1 cellular context compared by ENCODE assay signal in genomic region chr15:74955796-74956647, GRCh38.
TF ChIP-seq lines count a peak whose summit lies in the region.

No MANE protein-coding gene starts in this region.

TF ChIP-seq in K562, 482 proteins besides CTCF, POLR2A, EP300 and RAD21 (continued from another document and continues in another):
- 0 out of 2 replicates have a peak, but pooled peaks have one; percentile 14 for TF ChIP-seq ZEB2 (IDR thresholded peaks at IDR 0.05)
- TF ChIP-seq HNRNPLL (IDR thresholded peaks at IDR 0.05; ENCODE audit: low read depth, low read length, poor library complexity, severe bottlenecking), result peak; percentile 94
- no peak for TF ChIP-seq NCOA4 (IDR thresholded peaks at IDR 0.05; ENCODE audit: partially characterized antibody)
- no peak for TF ChIP-seq UBTF (IDR thresholded peaks at IDR 0.05; ENCODE audit: borderline replicate concordance in 1 of 2, low read depth in 2 of 2, low read length in 2 of 2)
- TF ChIP-seq THRB (CRISPR knock-in tag; conservative IDR thresholded peaks at IDR 0.05), result no peak
- TF ChIP-seq PHF20 (IDR thresholded peaks at IDR 0.05; ENCODE audit: partially characterized antibody), result peak; percentile 68
- TF ChIP-seq SNAPC5 (CRISPR knock-in tag; IDR thresholded peaks at IDR 0.05), result no peak
- peak; percentile 100 for TF ChIP-seq FOXP1 (CRISPR knock-in tag; IDR thresholded peaks at IDR 0.05)
- 0 out of 2 replicates have a peak, but pooled peaks have one; percentile 35 for TF ChIP-seq ZBTB2 (IDR thresholded peaks at IDR 0.05)
- no peak for TF ChIP-seq DDX20 (tag; IDR thresholded peaks at IDR 0.05; ENCODE audit: low read depth)
- no peak for TF ChIP-seq WHSC1 (IDR thresholded peaks at IDR 0.05; ENCODE audit: low read length)
- TF ChIP-seq GABPB2 (CRISPR knock-in tag; conservative IDR thresholded peaks at IDR 0.05), result no peak
- no peak for TF ChIP-seq TFAM (CRISPR knock-in tag; conservative IDR thresholded peaks at IDR 0.05)
- no peak for TF ChIP-seq TCFL5 (CRISPR knock-in tag; conservative IDR thresholded peaks at IDR 0.05)
- TF ChIP-seq BCLAF1 (IDR thresholded peaks at IDR 0.05; ENCODE audit: borderline replicate concordance in 1 of 2, control insufficient read depth in 1 of 2, low read depth in 2 of 2, low read length in 1 of 2), result 0 out of 4 replicates have a peak, but pooled peaks of 1 of the 2 experiments have one; percentile 23
- TF ChIP-seq NFIC (IDR thresholded peaks at IDR 0.05), result peak; percentile 26; the same call in 1 of the 2 replicates
- peak; percentile 49; the same call in 1 of the 2 replicates for TF ChIP-seq TARDBP (IDR thresholded peaks at IDR 0.05)
- TF ChIP-seq VEZF1 (CRISPR knock-in tag; IDR thresholded peaks at IDR 0.05), result no peak; the same call in 1 of the 2 replicates
- TF ChIP-seq EP400 (IDR thresholded peaks at IDR 0.05), result peak; percentile 91
- peak; percentile 55 for TF ChIP-seq ETS1 (conservative IDR thresholded peaks at IDR 0.05; ENCODE audit: control insufficient read depth, low read depth, low read length)
- TF ChIP-seq USF2 (CRISPR knock-in tag; IDR thresholded peaks at IDR 0.05), result peak; percentile 96
- TF ChIP-seq GTF2E2 (tag; IDR thresholded peaks at IDR 0.05), result 0 out of 2 replicates have a peak, but pooled peaks have one; percentile 34
- no peak for TF ChIP-seq HNRNPH1 (optimal IDR thresholded peaks at IDR 0.05; ENCODE audit: low read depth, low read length)
- TF ChIP-seq ATF1 (CRISPR knock-in tag; IDR thresholded peaks at IDR 0.05), result peak; percentile 53; the same call in 1 of the 2 replicates
- peak; percentile 78 for TF ChIP-seq ATF1 (tag; IDR thresholded peaks at IDR 0.05)
- TF ChIP-seq ZNF12 (CRISPR knock-in tag; IDR thresholded peaks at IDR 0.05), result peak; percentile 94
- peak; percentile 92; the same call in 1 of the 2 replicates for TF ChIP-seq CREB3L1 (IDR thresholded peaks at IDR 0.05; ENCODE audit: borderline replicate concordance, low read depth)
- TF ChIP-seq PCBP1 (IDR thresholded peaks at IDR 0.05; ENCODE audit: low read depth, low read length, poor library complexity, severe bottlenecking), result peak; percentile 36
- TF ChIP-seq HMGXB4 (CRISPR knock-in tag; IDR thresholded peaks at IDR 0.05), result peak; percentile 98
- TF ChIP-seq ZBTB7A (IDR thresholded peaks at IDR 0.05; ENCODE audit: borderline replicate concordance, control insufficient read depth, low read depth, low read length), result peak; percentile 29; the same call in 1 of the 2 replicates
- TF ChIP-seq HCFC1 (IDR thresholded peaks at IDR 0.05; ENCODE audit: low read depth, low read length), result peak; percentile 59; the same call in 1 of the 2 replicates
- TF ChIP-seq ATF3 (IDR thresholded peaks at IDR 0.05), result no peak
- peak; percentile 85 for TF ChIP-seq ATF3 (CRISPR knock-in tag; conservative IDR thresholded peaks at IDR 0.05)
- no peak for TF ChIP-seq PHB (CRISPR knock-in tag; IDR thresholded peaks at IDR 0.05)
- TF ChIP-seq DACH1 (IDR thresholded peaks at IDR 0.05; ENCODE audit: partially characterized antibody), result no peak
- TF ChIP-seq ZNF143 (CRISPR knock-in tag; IDR thresholded peaks at IDR 0.05), result peak; percentile 68
- no peak for TF ChIP-seq ZC3H4 (CRISPR knock-in tag; IDR thresholded peaks at IDR 0.05; ENCODE audit: borderline replicate concordance)
- TF ChIP-seq ZNF217 (CRISPR knock-in tag; IDR thresholded peaks at IDR 0.05), result peak; percentile 97
- no peak for TF ChIP-seq BRCA1 (IDR thresholded peaks at IDR 0.05)
- peak; percentile 98 for TF ChIP-seq BRCA1 (CRISPR knock-in tag; IDR thresholded peaks at IDR 0.05)
- no peak for TF ChIP-seq ZNF175 (CRISPR knock-in tag; IDR thresholded peaks at IDR 0.05; ENCODE audit: low read depth)
- TF ChIP-seq ETV6 (IDR thresholded peaks at IDR 0.05; ENCODE audit: borderline replicate concordance in 1 of 2, low read depth in 2 of 2, low read length in 1 of 2), result no peak
- peak; percentile 99 for TF ChIP-seq ETV6 (CRISPR knock-in tag; IDR thresholded peaks at IDR 0.05; ENCODE audit: borderline replicate concordance)
- TF ChIP-seq RNF2 (IDR thresholded peaks at IDR 0.05), result peak; percentile 98
- peak; percentile 92 for TF ChIP-seq ETV5 (CRISPR knock-in tag; IDR thresholded peaks at IDR 0.05; ENCODE audit: low read depth)
- TF ChIP-seq NEUROD1 (IDR thresholded peaks at IDR 0.05; ENCODE audit: borderline replicate concordance, low read depth, low read length, partially characterized antibody), result no peak
- no peak for TF ChIP-seq CGGBP1 (CRISPR knock-in tag; IDR thresholded peaks at IDR 0.05)
